Comparison of ENCODE assay signal across 1 cellular context in genomic region chr9:113267911-113268563, GRCh38.
TF ChIP-seq lines count a peak whose summit lies in the region.

No MANE protein-coding gene starts in this region.

TF ChIP-seq in IMR-90, 13 proteins besides CTCF, POLR2A, EP300 and RAD21:
- TF ChIP-seq NFE2L2 (IDR thresholded peaks at IDR 0.05; ENCODE audit: low read depth, low read length) (no peak), FOS (IDR thresholded peaks at IDR 0.05; ENCODE audit: low read depth, low read length) (no peak), RFX5 (IDR thresholded peaks at IDR 0.05; ENCODE audit: low read depth, low read length) (no peak), ELK1 (IDR thresholded peaks at IDR 0.05; ENCODE audit: borderline replicate concordance, low read depth, low read length) (no peak), SMC3 (IDR thresholded peaks at IDR 0.05; ENCODE audit: low read depth, low read length) (no peak), CHD1 (IDR thresholded peaks at IDR 0.05; ENCODE audit: low read depth, low read length) (no peak), BHLHE40 (IDR thresholded peaks at IDR 0.05; ENCODE audit: low read depth, low read length) (no peak), MAFK (IDR thresholded peaks at IDR 0.05; ENCODE audit: low read depth, low read length) (no peak), MXI1 (IDR thresholded peaks at IDR 0.05; ENCODE audit: borderline replicate concordance, low read depth, low read length) (no peak), CEBPB (IDR thresholded peaks at IDR 0.05; ENCODE audit: low read depth, low read length) (no peak), RCOR1 (IDR thresholded peaks at IDR 0.05; ENCODE audit: insufficient replicate concordance, low read length) (no peak), MAZ (IDR thresholded peaks at IDR 0.05; ENCODE audit: borderline replicate concordance, low read depth, low read length) (no peak), USF2 (IDR thresholded peaks at IDR 0.05; ENCODE audit: low read depth, low read length) (no peak)
TF ChIP-seq in IMR-90: peak in this region for 0.
